27 cellular contexts compared by ENCODE assay signal in genomic region chr6:35068644-35069043, GRCh38.
DNase-seq lines count a peak whose midpoint lies in the region; ATAC-seq and TF ChIP-seq lines count a peak whose summit lies in the region.
"Had no signal": no experiment of that assay in that cellular context is flagged by ENCODE, and none has a peak within 500 bp of the region (broad histone marks: within the 10 kb centered on the region; RNA-seq: fewer than 3 reads in every experiment).

No MANE protein-coding gene starts in this region.

- H2AFZ ChIP-seq in neural progenitor cell (replicated peaks) = no peak overlapping the region

- peak; percentile 13 for DNase-seq in Right ventricle myocardium inferior (ENCODE audit: missing footprints)
- no peak for DNase-seq in left cardiac atrium
- no peak for DNase-seq in heart right ventricle
- DNase-seq in neural progenitor cell (ENCODE audit: low spot score) = no peak
- no peak for DNase-seq in type B pancreatic cell (ENCODE audit: extremely low spot score, unreplicated experiment)
- DNase-seq in activated CD4-positive, alpha-beta T cell treated with anti-CD3 and anti-CD28 coated beads for 1 hour = no peak
- DNase-seq: activated CD4-positive, alpha-beta T cell treated with anti-CD3 and anti-CD28 coated beads, Interleukin-2, amount 10 ng/mL, durations not matched to agents 24 days and 14 days; activated CD8-positive, alpha-beta memory T cell treated with anti-CD3 and anti-CD28 coated beads for 24 hours; activated gamma-delta T cell; activated naive CD8-positive, alpha-beta T cell treated with anti-CD3 and anti-CD28 coated beads for 36 hours; colonic mucosa; effector CD8-positive, alpha-beta T cell; H7; kidney glomerular epithelial cell; mammary epithelial cell; MV-4-11; NCI-H1436; NCI-H2081 treated with DMSO at 0.1 percent for 48 hours; NCI-H226; NCI-H69; stimulated activated naive B cell treated with anti-CD40 and anti-IgM and Interleukin-4, amounts not matched to agents 10 μg/mL and 1 μg/mL and 100 μg/mL, for 72 hours; testis; WERI-Rb-1 had no signal

- no peak overlapping the region for H3K9ac ChIP-seq in neural progenitor cell

- no peak for ATAC-seq in Right ventricle myocardium inferior
- no peak for ATAC-seq in left cardiac atrium
- peak in 1 of 8 donors; percentile 18 for ATAC-seq in heart right ventricle
- ATAC-seq in HG03565 (IDR thresholded peaks at IDR 0.05; ENCODE audit: unreplicated experiment) = no peak
- ATAC-seq in GM21737 (IDR thresholded peaks at IDR 0.05; ENCODE audit: unreplicated experiment) = no peak
- ATAC-seq: stimulated activated naive B cell treated with anti-CD40 and anti-IgM and Interleukin-4, amounts not matched to agents 10 μg/mL and 1 μg/mL and 100 μg/mL, for 72 hours had no signal

- H4K20me1 ChIP-seq in neural progenitor cell (ENCODE audit: low read depth) = peaks cover 11% of the 10 kb centered on the region

- no peak overlapping the region for H3K4me3 ChIP-seq in heart right ventricle
- no peak overlapping the region for H3K4me3 ChIP-seq in neural progenitor cell
- H3K4me3 ChIP-seq: colonic mucosa, SJSA1, testis had no signal

- H3K27me3 ChIP-seq in heart right ventricle = no peaks in the 10 kb centered on the region
- no peaks in the 10 kb centered on the region for H3K27me3 ChIP-seq in neural progenitor cell
- H3K27me3 ChIP-seq: colonic mucosa, SJSA1, testis had no signal

- peaks cover 21% of the 10 kb centered on the region for H3K4me1 Mint-ChIP-seq in neural progenitor cell
- H3K4me1 Mint-ChIP-seq in type B pancreatic cell (ENCODE audit: unreplicated experiment) = peaks cover 8% of the 10 kb centered on the region
- H3K4me1 Mint-ChIP-seq: activated CD4-positive, alpha-beta T cell treated with anti-CD3 and anti-CD28 coated beads, Interleukin-2, amount 10 ng/mL, durations not matched to agents 24 days and 14 days; activated naive CD8-positive, alpha-beta T cell treated with anti-CD3 and anti-CD28 coated beads for 36 hours; CD14-positive monocyte; stimulated activated naive B cell treated with anti-CD40 and anti-IgM and Interleukin-4, amounts not matched to agents 10 μg/mL and 1 μg/mL and 100 μg/mL, for 72 hours had no signal

- H3K36me3 ChIP-seq in heart right ventricle (peaks cover 0 to 87% (median 23%) of the 10 kb centered on the region in 9 donors), neural progenitor cell (no peaks in the 10 kb centered on the region)
- H3K36me3 ChIP-seq: colonic mucosa, SJSA1 had no signal

- H3K9me3 ChIP-seq in heart right ventricle (no peaks in the 10 kb centered on the region), neural progenitor cell (ENCODE audit: low read depth) (no peaks in the 10 kb centered on the region)
- H3K9me3 ChIP-seq: colonic mucosa, SJSA1, testis had no signal

- H3K4me3 Mint-ChIP-seq in neural progenitor cell (no peak overlapping the region), type B pancreatic cell (peak overlapping the region; percentile 24)
- H3K4me3 Mint-ChIP-seq: activated CD4-positive, alpha-beta T cell treated with anti-CD3 and anti-CD28 coated beads, Interleukin-2, amount 10 ng/mL, durations not matched to agents 24 days and 14 days; activated naive CD8-positive, alpha-beta T cell treated with anti-CD3 and anti-CD28 coated beads for 36 hours; CD14-positive monocyte; stimulated activated naive B cell treated with anti-CD40 and anti-IgM and Interleukin-4, amounts not matched to agents 10 μg/mL and 1 μg/mL and 100 μg/mL, for 72 hours had no signal

- peak overlapping the region; percentile 19 for H3K4me2 ChIP-seq in neural progenitor cell

- no peaks in the 10 kb centered on the region for H3F3A ChIP-seq in neural progenitor cell (ENCODE audit: low read depth)

- H3K4me1 ChIP-seq in heart right ventricle = peaks cover 10 to 49% (median 22%) of the 10 kb centered on the region in 9 donors
- H3K4me1 ChIP-seq in neural progenitor cell = peaks cover 10% of the 10 kb centered on the region
- H3K4me1 ChIP-seq: colonic mucosa, SJSA1 had no signal

- H3K27ac ChIP-seq in heart right ventricle (peak overlapping the region in 7 of 10 donors; percentile 9 to 57 (median 32)), neural progenitor cell (no peak overlapping the region)
- H3K27ac ChIP-seq: colonic mucosa, SJSA1, testis, WERI-Rb-1 had no signal

- intact Hi-C loops in Right ventricle myocardium inferior (cut with DNase I) = no loop called here
- intact Hi-C loops in left cardiac atrium (cut with DNase I) = no loop called here
- intact Hi-C loops in heart right ventricle (cut with DNase I) = loop anchor here in 2 of 10 donors (10.0 kb wide), 2 partner anchors 66 to 74 kb away; no protein-coding TSS in a partner anchor

- H3K27me3 Mint-ChIP-seq in neural progenitor cell (ENCODE audit: insufficient read depth, low read depth) (no peaks in the 10 kb centered on the region), type B pancreatic cell (no peaks in the 10 kb centered on the region)
- H3K27me3 Mint-ChIP-seq: activated CD4-positive, alpha-beta T cell treated with anti-CD3 and anti-CD28 coated beads, Interleukin-2, amount 10 ng/mL, durations not matched to agents 24 days and 14 days; activated naive CD8-positive, alpha-beta T cell treated with anti-CD3 and anti-CD28 coated beads for 36 hours; stimulated activated naive B cell treated with anti-CD40 and anti-IgM and Interleukin-4, amounts not matched to agents 10 μg/mL and 1 μg/mL and 100 μg/mL, for 72 hours had no signal

- WGBS in heart right ventricle, 2 donors = 75 to 76% methylated on average over 7 of the region's 7 CpGs

- no peaks in the 10 kb centered on the region for H3K9me3 Mint-ChIP-seq in neural progenitor cell
- H3K9me3 Mint-ChIP-seq in type B pancreatic cell = no peaks in the 10 kb centered on the region
- H3K9me3 Mint-ChIP-seq: activated CD4-positive, alpha-beta T cell treated with anti-CD3 and anti-CD28 coated beads, Interleukin-2, amount 10 ng/mL, durations not matched to agents 24 days and 14 days; activated naive CD8-positive, alpha-beta T cell treated with anti-CD3 and anti-CD28 coated beads for 36 hours; CD14-positive monocyte; stimulated activated naive B cell treated with anti-CD40 and anti-IgM and Interleukin-4, amounts not matched to agents 10 μg/mL and 1 μg/mL and 100 μg/mL, for 72 hours had no signal

- H3K79me2 ChIP-seq in neural progenitor cell (ENCODE audit: low read depth) = no peaks in the 10 kb centered on the region

- H3K27ac Mint-ChIP-seq in neural progenitor cell (no peak overlapping the region), type B pancreatic cell (peak overlapping the region; percentile 63)
- H3K27ac Mint-ChIP-seq: activated CD4-positive, alpha-beta T cell treated with anti-CD3 and anti-CD28 coated beads, Interleukin-2, amount 10 ng/mL, durations not matched to agents 24 days and 14 days; activated naive CD8-positive, alpha-beta T cell treated with anti-CD3 and anti-CD28 coated beads for 36 hours had no signal

- peaks cover 4% of the 10 kb centered on the region for H3K36me3 Mint-ChIP-seq in neural progenitor cell
- H3K36me3 Mint-ChIP-seq in type B pancreatic cell = peaks cover 19% of the 10 kb centered on the region
- H3K36me3 Mint-ChIP-seq: activated naive CD8-positive, alpha-beta T cell treated with anti-CD3 and anti-CD28 coated beads for 36 hours had no signal

- no peak for TF ChIP-seq CTCF in heart right ventricle (IDR thresholded peaks at IDR 0.05)
- TF ChIP-seq CTCF in neural progenitor cell (IDR thresholded peaks at IDR 0.05) = no peak
- no peak for TF ChIP-seq CTCF in type B pancreatic cell (conservative IDR thresholded peaks at IDR 0.05)
